Comparison of ENCODE assay signal across 22 cellular contexts in genomic region chrX:153775631-153776595, GRCh38. TPM values are rescaled to one million over a fixed set of nuclear protein-coding genes. Genes with fewer than 3 reads are reported as not detected.
A peak's percentile ranks its signal among the peaks of the same experiment; 100 is the strongest.
DNase-seq lines count a peak whose midpoint lies in the region; ATAC-seq, FAIRE-seq and TF ChIP-seq lines count a peak whose summit lies in the region.
"Had no signal": no experiment of that assay in that cellular context is flagged by ENCODE, and none has a peak within 500 bp of the region (broad histone marks: within the 10 kb centered on the region; RNA-seq: fewer than 3 reads in every experiment).

No MANE protein-coding gene starts in this region.

- H3K9me1 ChIP-seq in K562 (ENCODE audit: control insufficient read depth, insufficient read depth, low read length) = peaks cover 6% of the 10 kb centered on the region

- TF ChIP-seq CTCF in BE2C (IDR thresholded peaks at IDR 0.05; ENCODE audit: low read depth, low read length) (no peak), GM20000 (IDR thresholded peaks at IDR 0.05; ENCODE audit: extremely low read depth, missing control alignments) (no peak), K562 (IDR thresholded peaks at IDR 0.05 in 2 of 3, conservative IDR thresholded peaks at IDR 0.05 in 1 of 3; ENCODE audit: insufficient read depth in 2 of 3, low read depth in 1 of 3, low read length in 3 of 3) (no peak)

- H3K27ac ChIP-seq in K562 (ENCODE audit: extremely low read depth, low read depth, low read length) = no peak overlapping the region
- H3K27ac ChIP-seq: cardiac muscle cell, parathyroid adenoma, PC-9 had no signal

- H3K4me1 ChIP-seq in BE2C (peaks cover 9% of the 10 kb centered on the region), K562 (replicated peaks in 1 of 2; ENCODE audit: control insufficient read depth in 2 of 2, insufficient read depth in 2 of 2, low read length in 2 of 2) (peaks cover 8 to 85% of the 10 kb centered on the region in 2 experiments; a peak in 4 of 5 replicates)
- H3K4me1 ChIP-seq: parathyroid adenoma had no signal

- no peak for TF ChIP-seq POLR2A in K562 (conservative IDR thresholded peaks at IDR 0.05)

- no peak for TF ChIP-seq RAD21 in K562 (CRISPR knock-in tag; conservative IDR thresholded peaks at IDR 0.05 in 1 of 2, IDR thresholded peaks at IDR 0.05 in 1 of 2)

- POLR2A ChIA-PET in K562 (lab: Yijun Ruan, JAX) = no interaction called here
- POLR2A ChIA-PET in activated CD4-positive, alpha-beta memory T cell treated with anti-CD3 and anti-CD28 coated beads, Interleukin-2, amount 10 ng/mL, durations not matched to agents 7 days and 5 days (lab: Charles Lee) = no interaction called here

- CTCF ChIA-PET in K562 (lab: Yijun Ruan, JAX; ENCODE audit: low intra/inter-chr PET ratio) = no interaction called here
- CTCF ChIA-PET in activated CD4-positive, alpha-beta memory T cell treated with anti-CD3 and anti-CD28 coated beads, Interleukin-2, amount 10 ng/mL, durations not matched to agents 7 days and 5 days (lab: Charles Lee) = no interaction called here

- no peak for FAIRE-seq in K562 (lab: Jason Lieb, UNC)
- FAIRE-seq: frontal cortex, H1 had no signal

- DNase-seq in BE2C = peak; percentile 3
- DNase-seq in GM20000 (ENCODE audit: low spot score) = peak; percentile 26
- DNase-seq in K562 (ENCODE audit: extremely low read depth in 1 of 4, low spot score in 3 of 4) = peak in 1 of 4 experiments; percentile 76
- no peak for DNase-seq in activated CD4-positive, alpha-beta memory T cell treated with anti-CD3 and anti-CD28 coated beads, Interleukin-2, amount 10 ng/mL, durations not matched to agents 7 days and 5 days
- no peak for DNase-seq in NCI-H146 treated with DMSO at 0.1 percent for 48 hours (lab: John Stamatoyannopoulos, UW; ENCODE audit: unreplicated experiment)
- DNase-seq: activated CD4-positive, CD25-positive, alpha-beta regulatory T cell; activated CD8-positive, alpha-beta memory T cell treated with anti-CD3 and anti-CD28 coated beads for 24 hours; DMS79; kidney glomerular epithelial cell; mesendoderm; naive thymus-derived CD4-positive, alpha-beta T cell; NCI-H1417 treated with DMSO at 0.1 percent for 48 hours; NCI-H748 treated with DMSO at 0.1 percent for 48 hours; PC-9; stimulated activated CD4-positive, alpha-beta T cell treated with anti-CD3 and anti-CD28 coated beads, Interleukin-2, amount 100 ng/mL, for 24 hours; stimulated activated naive CD8-positive, alpha-beta T cell treated with anti-CD3 and anti-CD28 coated beads, Interleukin-15, Interleukin-2, amounts not matched to agents 100 U/mL and 50 U/mL, for 24 hours had no signal

- BruUV-seq in K562 (replicated peaks; lab: Mats Ljungman, UMichigan) = no TSS peak

- H3K36me3 ChIP-seq in BE2C (no peaks in the 10 kb centered on the region), K562 (ENCODE audit: control insufficient read depth, insufficient read depth, low read length) (no peaks in the 10 kb centered on the region)
- H3K36me3 ChIP-seq: cardiac muscle cell had no signal

- H4K20me1 ChIP-seq in K562 (replicated peaks; ENCODE audit: control insufficient read depth, insufficient read depth, low read length) = no peaks in the 10 kb centered on the region

- no peak overlapping the region for H3K4me2 ChIP-seq in K562 (ENCODE audit: insufficient read depth, low read length)
- H3K4me2 ChIP-seq: PC-9 had no signal

- H3K27me3 ChIP-seq in BE2C (no peaks in the 10 kb centered on the region), K562 (ENCODE audit: control insufficient read depth in 2 of 2, insufficient read depth in 2 of 2, low read length in 2 of 2) (no peaks in the 10 kb centered on the region)
- H3K27me3 ChIP-seq: cardiac muscle cell had no signal

- ATAC-seq in K562 = peak; percentile 70
- no peak for ATAC-seq in HG03565 (IDR thresholded peaks at IDR 0.05; ENCODE audit: unreplicated experiment)
- ATAC-seq: naive thymus-derived CD4-positive, alpha-beta T cell; stimulated activated naive CD8-positive, alpha-beta T cell treated with anti-CD3 and anti-CD28 coated beads, Interleukin-15, Interleukin-2, amounts not matched to agents 100 U/mL and 50 U/mL, for 24 hours had no signal

- H3K4me1 Mint-ChIP-seq in activated CD4-positive, alpha-beta memory T cell treated with anti-CD3 and anti-CD28 coated beads, Interleukin-2, amount 10 ng/mL, durations not matched to agents 7 days and 5 days = peaks cover 2% of the 10 kb centered on the region

- intact Hi-C loops in K562 (cut with micrococcal nuclease) = no loop called here

- H3K4me3 Mint-ChIP-seq in activated CD4-positive, alpha-beta memory T cell treated with anti-CD3 and anti-CD28 coated beads, Interleukin-2, amount 10 ng/mL, durations not matched to agents 7 days and 5 days = no peak overlapping the region
- H3K4me3 Mint-ChIP-seq: naive thymus-derived CD4-positive, alpha-beta T cell had no signal

- TF ChIP-seq EP300 in K562 (IDR thresholded peaks at IDR 0.05; ENCODE audit: low read length) = no peak

- in situ Hi-C loops in K562 (cut with MboI) = no loop called here

- H3K4me3 ChIP-seq in BE2C (ENCODE audit: low read depth, low read length) (no peak overlapping the region), K562 (no peak overlapping the region)
- H3K4me3 ChIP-seq: cardiac muscle cell, PC-9, tibial nerve had no signal

- no peaks in the 10 kb centered on the region for H3K79me2 ChIP-seq in K562 (ENCODE audit: control insufficient read depth, insufficient read depth, low read length)
- H3K79me2 ChIP-seq: parathyroid adenoma had no signal

- no peaks in the 10 kb centered on the region for H3K36me3 Mint-ChIP-seq in activated CD4-positive, alpha-beta memory T cell treated with anti-CD3 and anti-CD28 coated beads, Interleukin-2, amount 10 ng/mL, durations not matched to agents 7 days and 5 days (ENCODE audit: low read depth)
- H3K36me3 Mint-ChIP-seq: naive thymus-derived CD4-positive, alpha-beta T cell had no signal

- no peak overlapping the region for H3K9ac ChIP-seq in K562 (ENCODE audit: insufficient read depth in 1 of 2, low read depth in 2 of 2, low read length in 2 of 2)
- H3K9ac ChIP-seq: parathyroid adenoma had no signal

- H3K27ac Mint-ChIP-seq in activated CD4-positive, alpha-beta memory T cell treated with anti-CD3 and anti-CD28 coated beads, Interleukin-2, amount 10 ng/mL, durations not matched to agents 7 days and 5 days = no peak overlapping the region
- H3K27ac Mint-ChIP-seq: naive thymus-derived CD4-positive, alpha-beta T cell had no signal

- H3K9me3 ChIP-seq in BE2C (no peaks in the 10 kb centered on the region), K562 (replicated peaks; ENCODE audit: control insufficient read depth, insufficient read depth, low read depth, low read length) (no peaks in the 10 kb centered on the region)
- H3K9me3 ChIP-seq: tibial nerve had no signal

- H3K9me3 Mint-ChIP-seq in activated CD4-positive, alpha-beta memory T cell treated with anti-CD3 and anti-CD28 coated beads, Interleukin-2, amount 10 ng/mL, durations not matched to agents 7 days and 5 days = no peaks in the 10 kb centered on the region
- H3K9me3 Mint-ChIP-seq: naive thymus-derived CD4-positive, alpha-beta T cell had no signal

- H2AFZ ChIP-seq in K562 (ENCODE audit: low read depth, low read length) = no peak overlapping the region
- H2AFZ ChIP-seq: parathyroid adenoma, PC-9 had no signal

- peaks cover 9% of the 10 kb centered on the region for H3K27me3 Mint-ChIP-seq in activated CD4-positive, alpha-beta memory T cell treated with anti-CD3 and anti-CD28 coated beads, Interleukin-2, amount 10 ng/mL, durations not matched to agents 7 days and 5 days

- 71% methylated on average over 18 of the region's 49 CpGs for WGBS in K562 (ENCODE audit: insufficient coverage, low coverage, missing lambda C conversion rate)

RNA-seq across cellular contexts. Expression of gene SRPK3, which starts 4.9 kb away (rescaled TPM):
- polyA plus RNA-seq in BE2C (2012; ENCODE audit: insufficient read depth, insufficient read length, low read depth) = 30.3 TPM
- total RNA-seq in K562 (2011; cell fraction: chromatin; rRNA removed; ENCODE audit: low replicate concordance) = 0.42 TPM in 1 of 2 replicates, not detected in the other
- 0.17 and 0.39 TPM in 2 replicates for total RNA-seq in K562 (2011; cell fraction: nucleolus; rRNA removed)
- total RNA-seq in K562 (2011; cell fraction: nucleoplasm; rRNA removed) = 0.07 TPM in 1 of 2 replicates, not detected in the other
- 0.09 TPM in 1 of 2 replicates, not detected in the other for total RNA-seq in K562 (2014; rRNA removed)
- not detected in 2 replicates for total RNA-seq in K562 (2014; rRNA removed; fragmentation: Illumina TruSeq; extraction: Trizol)
- total RNA-seq in K562 (2015; rRNA removed; fragmentation: Illumina TruSeq; extraction: Trizol) = not detected in 2 replicates
- total RNA-seq in K562 (2021) = 0.04 TPM in 1 of 2 replicates, not detected in the other
- 0.01 and 0.12 TPM in 2 replicates for polyA plus RNA-seq in K562 (2011; rRNA removed)
- polyA plus RNA-seq in K562 (2011; cell fraction: cytosol; rRNA removed) = 0.03 and 0.15 TPM in 2 replicates
- polyA plus RNA-seq in K562 (2011; cell fraction: nucleus; rRNA removed) = 0.07 and 0.27 TPM in 2 replicates
- polyA plus RNA-seq in K562 (2012) = 0.84 and 1.1 TPM in 2 replicates
- polyA plus RNA-seq in K562 (2014; fragmentation: Illumina TruSeq; extraction: Trizol) = 0.03 TPM in 1 of 2 replicates, not detected in the other
- under 1 TPM; 0.04 to 0.06 TPM for polyA plus RNA-seq in K562 (2014; fragmentation: Nextera tagmentation; extraction: Ambion mirVana)
- 0.03 and 0.07 TPM in 2 replicates for polyA plus RNA-seq in K562 (2014; rRNA removed)
- not detected in 2 replicates for polyA minus RNA-seq in K562 (2011; rRNA and poly(A)+ RNA removed)
- polyA minus RNA-seq in K562 (2011; cell fraction: cytosol; rRNA and poly(A)+ RNA removed) = not detected in 2 replicates
- 0.11 and 0.13 TPM in 2 replicates for polyA minus RNA-seq in K562 (2011; cell fraction: nucleus; rRNA and poly(A)+ RNA removed)
- total RNA-seq in activated CD4-positive, alpha-beta memory T cell treated with anti-CD3 and anti-CD28 coated beads, Interleukin-2, amount 10 ng/mL, durations not matched to agents 7 days and 5 days = not detected
- total RNA-seq: cardiac muscle cell; H1; naive thymus-derived CD4-positive, alpha-beta T cell had no signal
- polyA plus RNA-seq: H1; naive thymus-derived CD4-positive, alpha-beta T cell had no signal

RNA-seq across cellular contexts. Expression of gene PLXNB3, which starts 11.9 kb away (rescaled TPM):
- 136 TPM for polyA plus RNA-seq in BE2C (2012; ENCODE audit: insufficient read depth, insufficient read length, low read depth)
- total RNA-seq in K562 (2011; cell fraction: chromatin; rRNA removed; ENCODE audit: low replicate concordance) = 2.4 and 18.7 TPM in 2 replicates
- total RNA-seq in K562 (2011; cell fraction: nucleolus; rRNA removed) = 5.5 and 11.0 TPM in 2 replicates
- total RNA-seq in K562 (2011; cell fraction: nucleoplasm; rRNA removed) = 3.1 and 3.7 TPM in 2 replicates
- total RNA-seq in K562 (2014; rRNA removed) (1.6 and 2.0 TPM in 2 replicates), K562 (2014; rRNA removed; fragmentation: Illumina TruSeq; extraction: Trizol) (0.22 TPM in 1 of 2 replicates, not detected in the other), K562 (2015; rRNA removed; fragmentation: Illumina TruSeq; extraction: Trizol) (0.25 and 0.72 TPM in 2 replicates), K562 (2021) (1.6 TPM in 2 replicates)
- polyA plus RNA-seq in K562 (2011; rRNA removed) (1.5 and 2.4 TPM in 2 replicates), K562 (2014; fragmentation: Illumina TruSeq; extraction: Trizol) (0.40 and 0.50 TPM in 2 replicates), K562 (2014; fragmentation: Nextera tagmentation; extraction: Ambion mirVana) (not detected), K562 (2014; rRNA removed) (1.4 and 1.6 TPM in 2 replicates)
- 0.63 and 1.1 TPM in 2 replicates for polyA plus RNA-seq in K562 (2011; cell fraction: cytosol; rRNA removed)
- 12.2 and 14.5 TPM in 2 replicates for polyA plus RNA-seq in K562 (2011; cell fraction: nucleus; rRNA removed)
- polyA plus RNA-seq in K562 (2012) = 0.94 and 1.7 TPM in 2 replicates
- polyA minus RNA-seq in K562 (2011; rRNA and poly(A)+ RNA removed) = 0.81 and 1.2 TPM in 2 replicates
- polyA minus RNA-seq in K562 (2011; cell fraction: cytosol; rRNA and poly(A)+ RNA removed) = 1.2 and 2.0 TPM in 2 replicates
- polyA minus RNA-seq in K562 (2011; cell fraction: nucleus; rRNA and poly(A)+ RNA removed) = 4.0 and 4.3 TPM in 2 replicates
- total RNA-seq in activated CD4-positive, alpha-beta memory T cell treated with anti-CD3 and anti-CD28 coated beads, Interleukin-2, amount 10 ng/mL, durations not matched to agents 7 days and 5 days = under 1 TPM; 0.18 to 0.58 TPM
- polyA plus RNA-seq: naive thymus-derived CD4-positive, alpha-beta T cell had no signal

RNA-seq across cellular contexts. Expression of gene IDH3G, which starts 18.3 kb away (rescaled TPM):
- polyA plus RNA-seq in BE2C (2012; ENCODE audit: insufficient read depth, insufficient read length, low read depth) = 278 TPM
- total RNA-seq in K562 (2011; cell fraction: chromatin; rRNA removed; ENCODE audit: low replicate concordance) = 85.9 and 295 TPM in 2 replicates
- total RNA-seq in K562 (2011; cell fraction: nucleolus; rRNA removed) = 142 and 145 TPM in 2 replicates
- total RNA-seq in K562 (2011; cell fraction: nucleoplasm; rRNA removed) = 98.2 and 107 TPM in 2 replicates
- total RNA-seq in K562 (2014; rRNA removed) (62.4 and 70.5 TPM in 2 replicates), K562 (2014; rRNA removed; fragmentation: Illumina TruSeq; extraction: Trizol) (16.3 and 30.6 TPM in 2 replicates), K562 (2015; rRNA removed; fragmentation: Illumina TruSeq; extraction: Trizol) (34.1 and 39.2 TPM in 2 replicates), K562 (2021) (64.0 and 67.1 TPM in 2 replicates)
- polyA plus RNA-seq in K562 (2011; rRNA removed) (37.9 and 74.6 TPM in 2 replicates), K562 (2014; fragmentation: Illumina TruSeq; extraction: Trizol) (72.5 and 80.1 TPM in 2 replicates), K562 (2014; fragmentation: Nextera tagmentation; extraction: Ambion mirVana) (10 to 100 TPM; 24.3 to 36.4 TPM), K562 (2014; rRNA removed) (63.2 and 69.3 TPM in 2 replicates)
- polyA plus RNA-seq in K562 (2011; cell fraction: cytosol; rRNA removed) = 81.4 and 108 TPM in 2 replicates
- polyA plus RNA-seq in K562 (2011; cell fraction: nucleus; rRNA removed) = 174 and 207 TPM in 2 replicates
- polyA plus RNA-seq in K562 (2012) = 78.2 and 88.3 TPM in 2 replicates
- polyA minus RNA-seq in K562 (2011; rRNA and poly(A)+ RNA removed) = 72.5 and 76.8 TPM in 2 replicates
- 47.7 and 58.4 TPM in 2 replicates for polyA minus RNA-seq in K562 (2011; cell fraction: cytosol; rRNA and poly(A)+ RNA removed)
- polyA minus RNA-seq in K562 (2011; cell fraction: nucleus; rRNA and poly(A)+ RNA removed) = 49.9 and 58.3 TPM in 2 replicates
- total RNA-seq in activated CD4-positive, alpha-beta memory T cell treated with anti-CD3 and anti-CD28 coated beads, Interleukin-2, amount 10 ng/mL, durations not matched to agents 7 days and 5 days = 10 to 100 TPM; 62.4 to 64.8 TPM

RNA-seq across cellular contexts. Expression of gene SSR4, which starts 18.6 kb away (rescaled TPM):
- polyA plus RNA-seq in BE2C (2012; ENCODE audit: insufficient read depth, insufficient read length, low read depth) = 1,099 TPM
- total RNA-seq in K562 (2011; cell fraction: chromatin; rRNA removed; ENCODE audit: low replicate concordance) = 87.7 and 259 TPM in 2 replicates
- 611 and 654 TPM in 2 replicates for total RNA-seq in K562 (2011; cell fraction: nucleolus; rRNA removed)
- total RNA-seq in K562 (2011; cell fraction: nucleoplasm; rRNA removed) = 313 and 394 TPM in 2 replicates
- 222 and 275 TPM in 2 replicates for total RNA-seq in K562 (2014; rRNA removed)
- total RNA-seq in K562 (2014; rRNA removed; fragmentation: Illumina TruSeq; extraction: Trizol) = 120 and 146 TPM in 2 replicates
- total RNA-seq in K562 (2015; rRNA removed; fragmentation: Illumina TruSeq; extraction: Trizol) = 299 and 311 TPM in 2 replicates
- total RNA-seq in K562 (2021) = 272 and 275 TPM in 2 replicates
- polyA plus RNA-seq in K562 (2011; rRNA removed) = 255 and 290 TPM in 2 replicates
- polyA plus RNA-seq in K562 (2011; cell fraction: cytosol; rRNA removed) = 616 and 1,308 TPM in 2 replicates
- 189 and 214 TPM in 2 replicates for polyA plus RNA-seq in K562 (2011; cell fraction: nucleus; rRNA removed)
- 287 and 544 TPM in 2 replicates for polyA plus RNA-seq in K562 (2012)
- polyA plus RNA-seq in K562 (2014; fragmentation: Illumina TruSeq; extraction: Trizol) = 196 and 294 TPM in 2 replicates
- polyA plus RNA-seq in K562 (2014; fragmentation: Nextera tagmentation; extraction: Ambion mirVana) = 100 to 1,000 TPM; 469 to 492 TPM
- 344 and 405 TPM in 2 replicates for polyA plus RNA-seq in K562 (2014; rRNA removed)
- 132 and 170 TPM in 2 replicates for polyA minus RNA-seq in K562 (2011; rRNA and poly(A)+ RNA removed)
- 261 and 339 TPM in 2 replicates for polyA minus RNA-seq in K562 (2011; cell fraction: cytosol; rRNA and poly(A)+ RNA removed)
- polyA minus RNA-seq in K562 (2011; cell fraction: nucleus; rRNA and poly(A)+ RNA removed) = 48.7 and 66.4 TPM in 2 replicates
- total RNA-seq in activated CD4-positive, alpha-beta memory T cell treated with anti-CD3 and anti-CD28 coated beads, Interleukin-2, amount 10 ng/mL, durations not matched to agents 7 days and 5 days = 100 to 1,000 TPM; 247 to 250 TPM

RNA-seq across cellular contexts. Expression of gene ABCD1, which starts 51.3 kb away (rescaled TPM):
- 8.8 TPM for polyA plus RNA-seq in BE2C (2012; ENCODE audit: insufficient read depth, insufficient read length, low read depth)
- total RNA-seq in K562 (2011; cell fraction: chromatin; rRNA removed; ENCODE audit: low replicate concordance) = 3.4 and 16.6 TPM in 2 replicates
- total RNA-seq in K562 (2011; cell fraction: nucleolus; rRNA removed) = 12.9 and 17.3 TPM in 2 replicates
- total RNA-seq in K562 (2011; cell fraction: nucleoplasm; rRNA removed) = 7.3 TPM in 2 replicates
- total RNA-seq in K562 (2014; rRNA removed) (3.9 and 6.0 TPM in 2 replicates), K562 (2014; rRNA removed; fragmentation: Illumina TruSeq; extraction: Trizol) (0.80 and 1.4 TPM in 2 replicates), K562 (2015; rRNA removed; fragmentation: Illumina TruSeq; extraction: Trizol) (2.8 and 3.1 TPM in 2 replicates), K562 (2021) (6.9 and 7.1 TPM in 2 replicates)
- polyA plus RNA-seq in K562 (2011; rRNA removed) (1.6 and 3.8 TPM in 2 replicates), K562 (2014; fragmentation: Illumina TruSeq; extraction: Trizol) (2.2 and 3.5 TPM in 2 replicates), K562 (2014; fragmentation: Nextera tagmentation; extraction: Ambion mirVana) (under 1 TPM; 0.07 to 0.18 TPM), K562 (2014; rRNA removed) (3.8 and 5.2 TPM in 2 replicates)
- polyA plus RNA-seq in K562 (2011; cell fraction: cytosol; rRNA removed) = 2.8 and 5.5 TPM in 2 replicates
- polyA plus RNA-seq in K562 (2011; cell fraction: nucleus; rRNA removed) = 8.7 and 16.4 TPM in 2 replicates
- polyA plus RNA-seq in K562 (2012) = 6.3 and 9.6 TPM in 2 replicates
- polyA minus RNA-seq in K562 (2011; rRNA and poly(A)+ RNA removed) = 1.8 and 2.6 TPM in 2 replicates
- 4.3 and 4.4 TPM in 2 replicates for polyA minus RNA-seq in K562 (2011; cell fraction: cytosol; rRNA and poly(A)+ RNA removed)
- 7.9 and 8.4 TPM in 2 replicates for polyA minus RNA-seq in K562 (2011; cell fraction: nucleus; rRNA and poly(A)+ RNA removed)
- total RNA-seq in activated CD4-positive, alpha-beta memory T cell treated with anti-CD3 and anti-CD28 coated beads, Interleukin-2, amount 10 ng/mL, durations not matched to agents 7 days and 5 days = 10 to 100 TPM; 16.5 to 17.6 TPM

Comparison
In these comparisons a context has a peak if more than half of its experiments do, and no peak if none do; other contexts are left out.
1. DNase-seq: peak in BE2C (single experiment) and GM20000 (single experiment); none in activated CD4-positive, alpha-beta memory T cell treated with anti-CD3 and anti-CD28 coated beads, Interleukin-2, amount 10 ng/mL, durations not matched to agents 7 days and 5 days (single experiment) and NCI-H146 treated with DMSO at 0.1 percent for 48 hours (single experiment).